Comparison of ENCODE assay signal across 1 cellular context in the genomic region with DNA sequence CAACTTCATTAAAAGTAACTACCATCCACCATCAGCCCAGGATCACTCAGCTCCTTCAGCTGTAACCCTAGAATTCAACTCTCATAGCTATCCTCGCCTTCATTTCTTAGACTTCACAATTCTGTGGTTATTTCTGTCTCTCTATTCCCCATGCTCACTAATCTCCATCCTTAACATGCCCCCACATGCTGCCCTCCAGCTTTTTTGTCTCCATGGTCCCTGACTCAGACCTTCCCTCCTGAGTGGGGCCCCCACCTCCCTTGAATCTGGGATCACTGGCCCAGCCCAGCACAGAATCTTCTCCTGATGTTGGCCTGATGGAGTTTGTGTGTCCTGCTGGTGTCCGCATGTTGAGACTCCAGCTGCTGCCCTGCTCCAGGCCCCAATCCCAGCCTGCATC.
TF ChIP-seq lines count a peak whose summit lies in the region.

No MANE protein-coding gene starts in this region.

TF ChIP-seq in HCT116, 20 proteins besides CTCF, POLR2A, EP300 and RAD21 (continued from another document):
- TF ChIP-seq, protein P1, sequence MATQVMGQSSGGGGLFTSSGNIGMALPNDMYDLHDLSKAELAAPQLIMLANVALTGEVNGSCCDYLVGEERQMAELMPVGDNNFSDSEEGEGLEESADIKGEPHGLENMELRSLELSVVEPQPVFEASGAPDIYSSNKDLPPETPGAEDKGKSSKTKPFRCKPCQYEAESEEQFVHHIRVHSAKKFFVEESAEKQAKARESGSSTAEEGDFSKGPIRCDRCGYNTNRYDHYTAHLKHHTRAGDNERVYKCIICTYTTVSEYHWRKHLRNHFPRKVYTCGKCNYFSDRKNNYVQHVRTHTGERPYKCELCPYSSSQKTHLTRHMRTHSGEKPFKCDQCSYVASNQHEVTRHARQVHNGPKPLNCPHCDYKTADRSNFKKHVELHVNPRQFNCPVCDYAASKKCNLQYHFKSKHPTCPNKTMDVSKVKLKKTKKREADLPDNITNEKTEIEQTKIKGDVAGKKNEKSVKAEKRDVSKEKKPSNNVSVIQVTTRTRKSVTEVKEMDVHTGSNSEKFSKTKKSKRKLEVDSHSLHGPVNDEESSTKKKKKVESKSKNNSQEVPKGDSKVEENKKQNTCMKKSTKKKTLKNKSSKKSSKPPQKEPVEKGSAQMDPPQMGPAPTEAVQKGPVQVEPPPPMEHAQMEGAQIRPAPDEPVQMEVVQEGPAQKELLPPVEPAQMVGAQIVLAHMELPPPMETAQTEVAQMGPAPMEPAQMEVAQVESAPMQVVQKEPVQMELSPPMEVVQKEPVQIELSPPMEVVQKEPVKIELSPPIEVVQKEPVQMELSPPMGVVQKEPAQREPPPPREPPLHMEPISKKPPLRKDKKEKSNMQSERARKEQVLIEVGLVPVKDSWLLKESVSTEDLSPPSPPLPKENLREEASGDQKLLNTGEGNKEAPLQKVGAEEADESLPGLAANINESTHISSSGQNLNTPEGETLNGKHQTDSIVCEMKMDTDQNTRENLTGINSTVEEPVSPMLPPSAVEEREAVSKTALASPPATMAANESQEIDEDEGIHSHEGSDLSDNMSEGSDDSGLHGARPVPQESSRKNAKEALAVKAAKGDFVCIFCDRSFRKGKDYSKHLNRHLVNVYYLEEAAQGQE (IDR thresholded peaks at IDR 0.05; ENCODE audit: low read depth): no peak
- TF ChIP-seq EZH2phosphoT487 (IDR thresholded peaks at IDR 0.05; ENCODE audit: borderline replicate concordance): no peak
TF ChIP-seq in HCT116: peak in this region for 0.
